39 cellular contexts compared by ENCODE assay signal in genomic region chr21:14143999-14144398, GRCh38.
"Had no signal": no experiment of that assay in that cellular context is flagged by ENCODE, and none has a peak within 500 bp of the region (broad histone marks: within the 10 kb centered on the region; RNA-seq: fewer than 3 reads in every experiment).

No MANE protein-coding gene starts in this region.

- H3K27me3 ChIP-seq: adrenal gland, ascending aorta, body of pancreas, brain microvascular endothelial cell, breast epithelium, cardiac muscle cell, colonic mucosa had no signal

- DNase-seq: activated effector memory CD4-positive, alpha-beta T cell treated with anti-CD3 and anti-CD28 coated beads, Interleukin-2, amount 50 U/mL, for 16 hours; activated effector memory CD4-positive, alpha-beta T cell treated with Interleukin-2 at 50 U/mL for 16 hours; activated gamma-delta T cell; activated gamma-delta T cell treated with Interleukin-2 at 50 U/mL for 16 hours; activated naive CD4-positive, alpha-beta T cell; activated naive CD4-positive, alpha-beta T cell treated with anti-CD3 and anti-CD28 coated beads for 36 hours; activated naive CD4-positive, alpha-beta T cell treated with anti-CD3 and anti-CD28 coated beads, Interleukin-2, amount 50 U/mL, for 16 hours; activated naive CD4-positive, alpha-beta T cell treated with Interleukin-2 at 50 U/mL for 16 hours; activated naive CD8-positive, alpha-beta T cell treated with anti-CD3 and anti-CD28 coated beads for 36 hours; activated naive CD8-positive, alpha-beta T cell treated with anti-CD3 and anti-CD28 coated beads, Interleukin-2, amount 10 ng/mL, durations not matched to agents 7 days and 5 days; activated naive CD8-positive, alpha-beta T cell treated with anti-CD3 and anti-CD28 coated beads, Interleukin-2, amount 50 U/mL, for 24 hours; activated T-cell treated with anti-CD3 and anti-CD28 coated beads, Interleukin-2, amount 50 U/mL, for 4 hours; activated T-cell treated with anti-CD3 and anti-CD28 coated beads, Interleukin-2, amount 50 U/mL, for 48 hours; activated T-cell treated with anti-CD3 and anti-CD28 coated beads, Interleukin-2, amount 50 U/mL, for 72 hours; adrenal gland; amniotic stem cell; amygdala; anterior cingulate cortex; aorta; body of pancreas; brain microvascular endothelial cell; caudate nucleus; central memory CD4-positive, alpha-beta T cell; cerebellar nuclear complex; colonic mucosa had no signal

- H3K4me3 Mint-ChIP-seq: activated naive CD4-positive, alpha-beta T cell treated with anti-CD3 and anti-CD28 coated beads for 36 hours; activated naive CD4-positive, alpha-beta T cell treated with anti-CD3 and anti-CD28 coated beads, Interleukin-2, amount 50 U/mL, for 24 hours; activated naive CD8-positive, alpha-beta T cell; activated naive CD8-positive, alpha-beta T cell treated with anti-CD3 and anti-CD28 coated beads for 36 hours; activated naive CD8-positive, alpha-beta T cell treated with anti-CD3 and anti-CD28 coated beads, Interleukin-2, amount 10 ng/mL, durations not matched to agents 7 days and 5 days; activated naive CD8-positive, alpha-beta T cell treated with anti-CD3 and anti-CD28 coated beads, Interleukin-2, amount 50 U/mL, for 24 hours; activated T-cell treated with anti-CD3 and anti-CD28 coated beads, Interleukin-2, amount 50 U/mL, for 4 hours; activated T-cell treated with anti-CD3 and anti-CD28 coated beads, Interleukin-2, amount 50 U/mL, for 72 hours; activated T-helper 1 cell treated with anti-CD3 and anti-CD28 coated beads, Interleukin-12 subunit alpha, Interleukin-12 subunit beta, Interleukin-2, Interleukin-4 antibody, amounts not matched to agents 30 ng/mL and 10 ng/mL and 1 ng/mL, durations not matched to agents 14 hours and 24 hours and 36 hours; activated T-helper 17 cell treated with anti-CD3 and anti-CD28 coated beads, Interleukin-2, amount 50 U/mL, for 72 hours; brain; central memory CD8-positive, alpha-beta T cell had no signal

- H3K4me3 ChIP-seq: adrenal gland, ascending aorta, body of pancreas, breast epithelium, cardiac muscle cell, colonic mucosa had no signal

- H3K36me3 ChIP-seq: adrenal gland, ascending aorta, brain microvascular endothelial cell, breast epithelium, cardiac muscle cell, colonic mucosa had no signal

- FAIRE-seq: astrocyte, bronchial epithelial cell, colon had no signal

- H3K27ac ChIP-seq: adrenal gland, ascending aorta, body of pancreas, brain microvascular endothelial cell, breast epithelium, cardiac muscle cell, colonic mucosa had no signal

- H3K27ac Mint-ChIP-seq: activated naive CD4-positive, alpha-beta T cell treated with anti-CD3 and anti-CD28 coated beads for 36 hours; activated naive CD4-positive, alpha-beta T cell treated with anti-CD3 and anti-CD28 coated beads, Interleukin-2, amount 50 U/mL, for 24 hours; activated naive CD4-positive, alpha-beta T cell treated with anti-CD3 and anti-CD28 coated beads, Interleukin-2, amount 50 U/mL, for 72 hours; activated naive CD8-positive, alpha-beta T cell; activated naive CD8-positive, alpha-beta T cell treated with anti-CD3 and anti-CD28 coated beads for 36 hours; activated naive CD8-positive, alpha-beta T cell treated with anti-CD3 and anti-CD28 coated beads, Interleukin-2, amount 10 ng/mL, durations not matched to agents 7 days and 5 days; activated naive CD8-positive, alpha-beta T cell treated with anti-CD3 and anti-CD28 coated beads, Interleukin-2, amount 50 U/mL, for 24 hours; activated T-cell treated with anti-CD3 and anti-CD28 coated beads, Interleukin-2, amount 50 U/mL, for 72 hours; activated T-helper 1 cell treated with anti-CD3 and anti-CD28 coated beads, Interleukin-12 subunit alpha, Interleukin-12 subunit beta, Interleukin-2, Interleukin-4 antibody, amounts not matched to agents 30 ng/mL and 10 ng/mL and 1 ng/mL, durations not matched to agents 14 hours and 24 hours and 36 hours; activated T-helper 17 cell treated with anti-CD3 and anti-CD28 coated beads, Interleukin-2, amount 50 U/mL, for 72 hours; activated T-helper 2 cell treated with anti-CD3 and anti-CD28 coated beads, Interferon-gamma antibody, Interleukin-2, Interleukin-4, amounts not matched to agents 10 μg/mL and 5 μg/mL and 100 μg/mL, durations not matched to agents 14 hours and 24 hours and 36 hours; brain had no signal

- ATAC-seq: activated naive CD4-positive, alpha-beta T cell treated with anti-CD3 and anti-CD28 coated beads, Interleukin-2, amount 50 U/mL, for 72 hours; activated naive CD8-positive, alpha-beta T cell treated with anti-CD3 and anti-CD28 coated beads, Interleukin-2, amount 50 U/mL, for 24 hours; activated T-cell treated with anti-CD3 and anti-CD28 coated beads, Interleukin-2, amount 50 U/mL, for 4 hours; activated T-cell treated with anti-CD3 and anti-CD28 coated beads, Interleukin-2, amount 50 U/mL, for 72 hours; activated T-helper 17 cell treated with anti-CD3 and anti-CD28 coated beads, Interleukin-2, amount 50 U/mL, for 72 hours; body of pancreas had no signal

- H3K9me3 ChIP-seq: adrenal gland, ascending aorta, body of pancreas, breast epithelium, colonic mucosa had no signal

- H3K9me3 Mint-ChIP-seq: activated naive CD4-positive, alpha-beta T cell treated with anti-CD3 and anti-CD28 coated beads for 36 hours; activated naive CD4-positive, alpha-beta T cell treated with anti-CD3 and anti-CD28 coated beads, Interleukin-2, amount 50 U/mL, for 24 hours; activated naive CD4-positive, alpha-beta T cell treated with anti-CD3 and anti-CD28 coated beads, Interleukin-2, amount 50 U/mL, for 72 hours; activated naive CD8-positive, alpha-beta T cell treated with anti-CD3 and anti-CD28 coated beads for 36 hours; activated naive CD8-positive, alpha-beta T cell treated with anti-CD3 and anti-CD28 coated beads, Interleukin-2, amount 10 ng/mL, durations not matched to agents 7 days and 5 days; activated naive CD8-positive, alpha-beta T cell treated with anti-CD3 and anti-CD28 coated beads, Interleukin-2, amount 50 U/mL, for 24 hours; activated T-cell treated with anti-CD3 and anti-CD28 coated beads, Interleukin-2, amount 50 U/mL, for 4 hours; activated T-cell treated with anti-CD3 and anti-CD28 coated beads, Interleukin-2, amount 50 U/mL, for 72 hours; activated T-helper 1 cell treated with anti-CD3 and anti-CD28 coated beads, Interleukin-12 subunit alpha, Interleukin-12 subunit beta, Interleukin-2, Interleukin-4 antibody, amounts not matched to agents 30 ng/mL and 10 ng/mL and 1 ng/mL, durations not matched to agents 14 hours and 24 hours and 36 hours; activated T-helper 17 cell treated with anti-CD3 and anti-CD28 coated beads, Interleukin-2, amount 50 U/mL, for 72 hours; activated T-helper 2 cell treated with anti-CD3 and anti-CD28 coated beads, Interferon-gamma antibody, Interleukin-2, Interleukin-4, amounts not matched to agents 10 μg/mL and 5 μg/mL and 100 μg/mL, durations not matched to agents 14 hours and 24 hours and 36 hours; central memory CD8-positive, alpha-beta T cell had no signal

- H3K4me1 Mint-ChIP-seq: activated naive CD4-positive, alpha-beta T cell treated with anti-CD3 and anti-CD28 coated beads, Interleukin-2, amount 50 U/mL, for 24 hours; activated naive CD8-positive, alpha-beta T cell treated with anti-CD3 and anti-CD28 coated beads for 36 hours; activated naive CD8-positive, alpha-beta T cell treated with anti-CD3 and anti-CD28 coated beads, Interleukin-2, amount 10 ng/mL, durations not matched to agents 7 days and 5 days; activated naive CD8-positive, alpha-beta T cell treated with anti-CD3 and anti-CD28 coated beads, Interleukin-2, amount 50 U/mL, for 24 hours; activated T-helper 17 cell treated with anti-CD3 and anti-CD28 coated beads, Interleukin-2, amount 50 U/mL, for 72 hours; brain; central memory CD8-positive, alpha-beta T cell had no signal

- H3K4me1 ChIP-seq: adrenal gland, ascending aorta, body of pancreas, breast epithelium, colonic mucosa had no signal

- H3K27me3 Mint-ChIP-seq: activated naive CD8-positive, alpha-beta T cell treated with anti-CD3 and anti-CD28 coated beads for 36 hours; activated naive CD8-positive, alpha-beta T cell treated with anti-CD3 and anti-CD28 coated beads, Interleukin-2, amount 50 U/mL, for 24 hours had no signal

- H3K36me3 Mint-ChIP-seq: activated naive CD4-positive, alpha-beta T cell treated with anti-CD3 and anti-CD28 coated beads, Interleukin-2, amount 50 U/mL, for 72 hours; activated naive CD8-positive, alpha-beta T cell; activated naive CD8-positive, alpha-beta T cell treated with anti-CD3 and anti-CD28 coated beads for 36 hours; activated naive CD8-positive, alpha-beta T cell treated with anti-CD3 and anti-CD28 coated beads, Interleukin-2, amount 10 ng/mL, durations not matched to agents 7 days and 5 days; brain had no signal
